ENCODE assay signal across 1 cellular context in the genomic region with DNA sequence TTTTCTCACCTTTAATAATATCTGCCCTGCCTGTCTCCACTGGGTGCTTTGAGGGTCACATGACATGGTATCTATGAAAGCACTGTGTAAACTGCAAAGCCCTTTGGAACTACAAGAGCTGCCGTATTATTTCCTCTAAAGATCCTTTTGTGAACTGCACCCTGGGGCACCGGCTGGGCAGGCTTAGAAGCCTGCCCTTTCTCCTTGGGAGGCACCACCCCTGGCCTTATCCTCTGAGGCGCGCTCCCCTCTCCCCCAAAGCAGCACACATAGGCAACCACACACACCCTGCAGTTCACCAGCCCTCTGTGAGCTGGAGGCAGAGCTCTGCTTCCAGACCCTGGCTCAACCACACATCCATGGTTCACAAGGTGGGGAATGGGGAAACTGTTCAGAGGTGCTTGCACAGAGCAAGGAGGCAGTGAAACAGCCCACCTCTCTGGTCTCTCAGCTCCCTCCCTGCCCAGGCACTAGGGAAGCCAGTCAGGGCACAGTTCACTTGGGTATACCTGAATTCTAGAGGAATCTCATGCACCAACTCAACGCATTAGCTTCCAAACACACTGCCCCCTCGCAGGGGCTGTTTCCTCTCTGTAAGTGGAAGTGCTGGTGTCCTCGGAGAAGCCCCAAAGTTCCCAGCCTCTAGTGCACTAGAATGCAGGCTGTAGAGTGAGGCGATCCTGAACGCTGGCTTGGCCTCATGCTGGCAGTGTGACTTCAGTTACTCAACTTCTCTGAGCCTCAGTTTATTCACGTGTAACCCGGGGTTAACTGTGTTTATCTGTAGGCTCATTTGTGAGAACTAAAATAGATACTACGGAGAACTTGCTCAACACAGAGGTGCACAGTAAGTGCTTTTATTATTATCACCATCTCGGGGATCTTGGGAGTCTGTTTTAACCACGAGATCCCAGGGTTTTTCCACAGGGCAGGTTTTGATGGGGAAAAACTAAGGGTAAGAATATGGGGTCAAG.
TF ChIP-seq lines count a peak whose summit lies in the region.

No MANE protein-coding gene starts in this region.

TF ChIP-seq in GM23338, 12 proteins besides CTCF, POLR2A, EP300 and RAD21 (continued from another document):
- TF ChIP-seq, protein P1, sequence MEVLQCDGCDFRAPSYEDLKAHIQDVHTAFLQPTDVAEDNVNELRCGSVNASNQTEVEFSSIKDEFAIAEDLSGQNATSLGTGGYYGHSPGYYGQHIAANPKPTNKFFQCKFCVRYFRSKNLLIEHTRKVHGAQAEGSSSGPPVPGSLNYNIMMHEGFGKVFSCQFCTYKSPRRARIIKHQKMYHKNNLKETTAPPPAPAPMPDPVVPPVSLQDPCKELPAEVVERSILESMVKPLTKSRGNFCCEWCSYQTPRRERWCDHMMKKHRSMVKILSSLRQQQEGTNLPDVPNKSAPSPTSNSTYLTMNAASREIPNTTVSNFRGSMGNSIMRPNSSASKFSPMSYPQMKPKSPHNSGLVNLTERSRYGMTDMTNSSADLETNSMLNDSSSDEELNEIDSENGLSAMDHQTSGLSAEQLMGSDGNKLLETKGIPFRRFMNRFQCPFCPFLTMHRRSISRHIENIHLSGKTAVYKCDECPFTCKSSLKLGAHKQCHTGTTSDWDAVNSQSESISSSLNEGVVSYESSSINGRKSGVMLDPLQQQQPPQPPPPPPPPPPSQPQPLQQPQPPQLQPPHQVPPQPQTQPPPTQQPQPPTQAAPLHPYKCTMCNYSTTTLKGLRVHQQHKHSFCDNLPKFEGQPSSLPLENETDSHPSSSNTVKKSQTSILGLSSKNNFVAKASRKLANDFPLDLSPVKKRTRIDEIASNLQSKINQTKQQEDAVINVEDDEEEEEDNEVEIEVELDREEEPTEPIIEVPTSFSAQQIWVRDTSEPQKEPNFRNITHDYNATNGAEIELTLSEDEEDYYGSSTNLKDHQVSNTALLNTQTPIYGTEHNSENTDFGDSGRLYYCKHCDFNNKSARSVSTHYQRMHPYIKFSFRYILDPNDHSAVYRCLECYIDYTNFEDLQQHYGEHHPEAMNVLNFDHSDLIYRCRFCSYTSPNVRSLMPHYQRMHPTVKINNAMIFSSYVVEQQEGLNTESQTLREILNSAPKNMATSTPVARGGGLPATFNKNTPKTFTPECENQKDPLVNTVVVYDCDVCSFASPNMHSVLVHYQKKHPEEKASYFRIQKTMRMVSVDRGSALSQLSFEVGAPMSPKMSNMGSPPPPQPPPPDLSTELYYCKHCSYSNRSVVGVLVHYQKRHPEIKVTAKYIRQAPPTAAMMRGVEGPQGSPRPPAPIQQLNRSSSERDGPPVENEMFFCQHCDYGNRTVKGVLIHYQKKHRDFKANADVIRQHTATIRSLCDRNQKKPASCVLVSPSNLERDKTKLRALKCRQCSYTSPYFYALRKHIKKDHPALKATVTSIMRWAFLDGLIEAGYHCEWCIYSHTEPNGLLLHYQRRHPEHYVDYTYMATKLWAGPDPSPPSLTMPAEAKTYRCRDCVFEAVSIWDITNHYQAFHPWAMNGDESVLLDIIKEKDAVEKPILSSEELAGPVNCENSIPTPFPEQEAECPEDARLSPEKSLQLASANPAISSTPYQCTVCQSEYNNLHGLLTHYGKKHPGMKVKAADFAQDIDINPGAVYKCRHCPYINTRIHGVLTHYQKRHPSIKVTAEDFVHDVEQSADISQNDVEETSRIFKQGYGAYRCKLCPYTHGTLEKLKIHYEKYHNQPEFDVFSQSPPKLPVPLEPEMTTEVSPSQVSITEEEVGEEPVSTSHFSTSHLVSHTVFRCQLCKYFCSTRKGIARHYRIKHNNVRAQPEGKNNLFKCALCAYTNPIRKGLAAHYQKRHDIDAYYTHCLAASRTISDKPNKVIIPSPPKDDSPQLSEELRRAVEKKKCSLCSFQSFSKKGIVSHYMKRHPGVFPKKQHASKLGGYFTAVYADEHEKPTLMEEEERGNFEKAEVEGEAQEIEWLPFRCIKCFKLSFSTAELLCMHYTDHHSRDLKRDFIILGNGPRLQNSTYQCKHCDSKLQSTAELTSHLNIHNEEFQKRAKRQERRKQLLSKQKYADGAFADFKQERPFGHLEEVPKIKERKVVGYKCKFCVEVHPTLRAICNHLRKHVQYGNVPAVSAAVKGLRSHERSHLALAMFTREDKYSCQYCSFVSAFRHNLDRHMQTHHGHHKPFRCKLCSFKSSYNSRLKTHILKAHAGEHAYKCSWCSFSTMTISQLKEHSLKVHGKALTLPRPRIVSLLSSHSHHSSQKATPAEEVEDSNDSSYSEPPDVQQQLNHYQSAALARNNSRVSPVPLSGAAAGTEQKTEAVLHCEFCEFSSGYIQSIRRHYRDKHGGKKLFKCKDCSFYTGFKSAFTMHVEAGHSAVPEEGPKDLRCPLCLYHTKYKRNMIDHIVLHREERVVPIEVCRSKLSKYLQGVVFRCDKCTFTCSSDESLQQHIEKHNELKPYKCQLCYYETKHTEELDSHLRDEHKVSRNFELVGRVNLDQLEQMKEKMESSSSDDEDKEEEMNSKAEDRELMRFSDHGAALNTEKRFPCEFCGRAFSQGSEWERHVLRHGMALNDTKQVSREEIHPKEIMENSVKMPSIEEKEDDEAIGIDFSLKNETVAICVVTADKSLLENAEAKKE (CRISPR knock-in tag; IDR thresholded peaks at IDR 0.05) = no peak
